In the genomic region with DNA sequence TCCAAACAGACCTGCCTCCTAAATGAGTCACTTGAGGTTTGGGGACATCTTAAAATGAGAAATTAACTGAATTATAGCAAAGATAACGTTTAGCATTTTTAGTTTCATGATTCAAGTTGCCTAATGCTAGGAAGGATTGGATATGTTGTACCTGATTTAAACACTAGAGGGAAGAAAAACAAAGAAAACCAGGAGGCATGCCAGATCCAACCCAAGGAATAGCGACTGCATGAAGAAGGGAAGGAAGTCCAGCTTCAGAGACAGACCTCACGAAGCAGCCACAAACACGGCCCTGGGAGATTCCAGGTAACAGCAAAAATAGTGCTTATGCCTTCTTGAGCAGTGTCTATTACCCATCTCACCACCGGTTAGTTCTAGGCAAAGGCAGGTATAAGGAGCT, we compare ENCODE assay signal across 11 cellular contexts.
DNase-seq lines count a peak whose midpoint lies in the region; ATAC-seq and TF ChIP-seq lines count a peak whose summit lies in the region.
"Had no signal": no experiment of that assay in that cellular context is flagged by ENCODE, and none has a peak within 500 bp of the region (broad histone marks: within the 10 kb centered on the region; RNA-seq: fewer than 3 reads in every experiment).

No MANE protein-coding gene starts in this region.

- H3K27ac Mint-ChIP-seq in activated naive CD4-positive, alpha-beta T cell treated with anti-CD3 and anti-CD28 coated beads, Interleukin-2, amount 10 ng/mL, durations not matched to agents 7 days and 5 days = no peak overlapping the region
- H3K27ac Mint-ChIP-seq: IgD-negative memory B cell, naive B cell had no signal

- DNase-seq in A172 (ENCODE audit: low spot score) (peak; percentile 67), HCT116 (ENCODE audit: low read depth, low spot score) (peak; percentile 34), astrocyte of the spinal cord (ENCODE audit: low read depth, low spot score) (peak; percentile 73), kidney epithelial cell (ENCODE audit: low read depth) (no peak), KG1 (lab: John Stamatoyannopoulos, UW) (no peak), COLO668 (lab: John Stamatoyannopoulos, UW; ENCODE audit: unreplicated experiment) (no peak), cerebellar nuclear complex (lab: John Stamatoyannopoulos, UW) (no peak)
- DNase-seq in activated naive CD4-positive, alpha-beta T cell treated with anti-CD3 and anti-CD28 coated beads, Interleukin-2, amount 10 ng/mL, durations not matched to agents 7 days and 5 days = no peak
- DNase-seq: activated T-cell treated with anti-CD3 and anti-CD28 coated beads, Interleukin-2, amount 50 U/mL, for 4 hours; naive B cell had no signal

- RAD21 ChIA-PET in HCT116 (lab: Charles Lee; ENCODE audit: low non-redundant PET in 1 of 2, low total read pairs in 2 of 2, uncharacterized antibody in 2 of 2, unreplicated experiment in 2 of 2) = interaction anchor here in 1 of 2 experiments (0.6 kb wide), 1 partner anchor 1186 kb away, joined by 3 read pairs; no protein-coding TSS in a partner anchor

- H3K4me1 Mint-ChIP-seq in activated naive CD4-positive, alpha-beta T cell treated with anti-CD3 and anti-CD28 coated beads, Interleukin-2, amount 10 ng/mL, durations not matched to agents 7 days and 5 days = no peaks in the 10 kb centered on the region
- H3K4me1 Mint-ChIP-seq: IgD-negative memory B cell, naive B cell had no signal

- TF ChIP-seq CTCF in HCT116 (IDR thresholded peaks at IDR 0.05 in 2 of 3, conservative IDR thresholded peaks at IDR 0.05 in 1 of 3; ENCODE audit: borderline replicate concordance in 1 of 3, insufficient read depth in 1 of 3, low read depth in 2 of 3, low read length in 2 of 3) = peak; percentile 25 to 56 (median 37); a peak in 3 of 6 replicates
- peak; percentile 52 for TF ChIP-seq CTCF in astrocyte of the spinal cord (IDR thresholded peaks at IDR 0.05; ENCODE audit: low read depth, low read length)
- peak; percentile 52 for TF ChIP-seq CTCF in kidney epithelial cell (IDR thresholded peaks at IDR 0.05; ENCODE audit: insufficient read depth, low read length, poor library complexity, severe bottlenecking)

- in situ Hi-C loops in astrocyte of the spinal cord (cut with HindIII; ENCODE audit: low sequenced_read_pairs) = no loop called here

- H3K4me2 ChIP-seq in HCT116 (ENCODE audit: low read length) = peak overlapping the region; percentile 22; the same call in 1 of the 2 replicates

- H3K9ac ChIP-seq in HCT116 (ENCODE audit: low read length) = no peak overlapping the region

- no peak overlapping the region for H3K4me3 ChIP-seq in HCT116 (replicated peaks in 1 of 2; ENCODE audit: low read depth in 1 of 2, low read length in 2 of 2)
- no peak overlapping the region for H3K4me3 ChIP-seq in astrocyte of the spinal cord (ENCODE audit: low read depth, low read length)
- no peak overlapping the region for H3K4me3 ChIP-seq in kidney epithelial cell (ENCODE audit: low read depth, low read length)

- no peaks in the 10 kb centered on the region for H3K9me2 ChIP-seq in HCT116 (ENCODE audit: insufficient read depth)

- no peaks in the 10 kb centered on the region for H3K79me2 ChIP-seq in HCT116 (ENCODE audit: insufficient read depth, low read length)

- no peaks in the 10 kb centered on the region for H3K36me3 ChIP-seq in HCT116 (ENCODE audit: control insufficient read depth in 1 of 2, insufficient read depth in 2 of 2, low read length in 2 of 2)
- no peaks in the 10 kb centered on the region for H3K36me3 ChIP-seq in kidney epithelial cell (ENCODE audit: control insufficient read depth, insufficient read depth, low read length)

- intact Hi-C loops in HCT116 (cut with micrococcal nuclease) = loop anchor here (2.0 to 5.0 kb wide), 3 partner anchors 67 to 1036 kb away; partner anchors contain the start of gene PID1

- CTCF ChIA-PET in HCT116 (lab: Charles Lee) = no interaction called here
- CTCF ChIA-PET in activated naive CD4-positive, alpha-beta T cell treated with anti-CD3 and anti-CD28 coated beads, Interleukin-2, amount 10 ng/mL, durations not matched to agents 7 days and 5 days (lab: Charles Lee) = no interaction called here

- H3K27ac ChIP-seq in HCT116 (ENCODE audit: low read depth, low read length) = no peak overlapping the region

- no peak for TF ChIP-seq POLR2A in HCT116 (IDR thresholded peaks at IDR 0.05; ENCODE audit: borderline replicate concordance, extremely low read depth, insufficient read depth, insufficient read length)

- H3K9me3 ChIP-seq in HCT116 (ENCODE audit: control insufficient read depth in 1 of 2, insufficient read depth in 1 of 2, low read depth in 1 of 2, low read length in 2 of 2) = no peaks in the 10 kb centered on the region

- no TSS peak for BruUV-seq in HCT116 (replicated peaks; lab: Mats Ljungman, UMichigan)

- no peaks in the 10 kb centered on the region for H3K36me3 Mint-ChIP-seq in activated naive CD4-positive, alpha-beta T cell treated with anti-CD3 and anti-CD28 coated beads, Interleukin-2, amount 10 ng/mL, durations not matched to agents 7 days and 5 days
- H3K36me3 Mint-ChIP-seq: IgD-negative memory B cell, naive B cell had no signal

- peak overlapping the region; percentile 76 for H2AFZ ChIP-seq in HCT116 (ENCODE audit: low read depth, low read length, poor library complexity, severe bottlenecking)

- no peaks in the 10 kb centered on the region for H3K27me3 Mint-ChIP-seq in activated naive CD4-positive, alpha-beta T cell treated with anti-CD3 and anti-CD28 coated beads, Interleukin-2, amount 10 ng/mL, durations not matched to agents 7 days and 5 days
- H3K27me3 Mint-ChIP-seq: IgD-negative memory B cell, naive B cell had no signal

- H4K20me1 ChIP-seq in HCT116 (ENCODE audit: insufficient read depth) = no peaks in the 10 kb centered on the region

- H3K4me1 ChIP-seq in HCT116 (ENCODE audit: control insufficient read depth in 1 of 2, insufficient read depth in 2 of 2, low read length in 2 of 2) = no peaks in the 10 kb centered on the region

- peaks cover 5% of the 10 kb centered on the region for H3K9me3 Mint-ChIP-seq in activated naive CD4-positive, alpha-beta T cell treated with anti-CD3 and anti-CD28 coated beads, Interleukin-2, amount 10 ng/mL, durations not matched to agents 7 days and 5 days

- H3K27me3 ChIP-seq in HCT116 (ENCODE audit: insufficient read depth, low read length) = no peaks in the 10 kb centered on the region
- no peaks in the 10 kb centered on the region for H3K27me3 ChIP-seq in kidney epithelial cell (ENCODE audit: control insufficient read depth, insufficient read depth, low read length)

- H3K4me3 Mint-ChIP-seq in activated naive CD4-positive, alpha-beta T cell treated with anti-CD3 and anti-CD28 coated beads, Interleukin-2, amount 10 ng/mL, durations not matched to agents 7 days and 5 days = no peak overlapping the region
- H3K4me3 Mint-ChIP-seq: activated T-cell treated with anti-CD3 and anti-CD28 coated beads, Interleukin-2, amount 50 U/mL, for 4 hours; IgD-negative memory B cell; naive B cell had no signal

- ATAC-seq in HCT116 = peak; percentile 87
- ATAC-seq: activated T-cell treated with anti-CD3 and anti-CD28 coated beads, Interleukin-2, amount 50 U/mL, for 4 hours had no signal

- POLR2A ChIA-PET in HCT116 (lab: Charles Lee) = no interaction called here

- peak; percentile 62 for TF ChIP-seq RAD21 in HCT116 (IDR thresholded peaks at IDR 0.05; ENCODE audit: low read depth)

TF ChIP-seq in HCT116, 20 proteins besides CTCF, POLR2A, EP300 and RAD21:
- TF ChIP-seq SRF (IDR thresholded peaks at IDR 0.05; ENCODE audit: low read depth) = no peak
- TF ChIP-seq EGR1 (IDR thresholded peaks at IDR 0.05; ENCODE audit: low read depth) = no peak
- no peak for TF ChIP-seq ELF1 (IDR thresholded peaks at IDR 0.05; ENCODE audit: borderline replicate concordance, low read depth)
- no peak for TF ChIP-seq EZH2phosphoT487 (IDR thresholded peaks at IDR 0.05; ENCODE audit: borderline replicate concordance)
- TF ChIP-seq REST (IDR thresholded peaks at IDR 0.05; ENCODE audit: low read depth) = no peak
- no peak for TF ChIP-seq EZH2 (IDR thresholded peaks at IDR 0.05)
- no peak for TF ChIP-seq CBX3 (IDR thresholded peaks at IDR 0.05; ENCODE audit: low read depth)

Comparison
In these comparisons a context has a peak if more than half of its experiments do, and no peak if none do; other contexts are left out.
1. DNase-seq: peak in A172 (single experiment), HCT116 (single experiment) and astrocyte of the spinal cord (single experiment); none in kidney epithelial cell (single experiment), KG1 (single experiment), activated naive CD4-positive, alpha-beta T cell treated with anti-CD3 and anti-CD28 coated beads, Interleukin-2, amount 10 ng/mL, durations not matched to agents 7 days and 5 days (single experiment), COLO668 (single experiment) and cerebellar nuclear complex (0 of 2).
2. Peak in every context shown above with its lines, with median percentiles within 50 percentile points of each other: CTCF ChIP-seq.